Comparison of ENCODE assay signal across 10 cellular contexts in the genomic region with DNA sequence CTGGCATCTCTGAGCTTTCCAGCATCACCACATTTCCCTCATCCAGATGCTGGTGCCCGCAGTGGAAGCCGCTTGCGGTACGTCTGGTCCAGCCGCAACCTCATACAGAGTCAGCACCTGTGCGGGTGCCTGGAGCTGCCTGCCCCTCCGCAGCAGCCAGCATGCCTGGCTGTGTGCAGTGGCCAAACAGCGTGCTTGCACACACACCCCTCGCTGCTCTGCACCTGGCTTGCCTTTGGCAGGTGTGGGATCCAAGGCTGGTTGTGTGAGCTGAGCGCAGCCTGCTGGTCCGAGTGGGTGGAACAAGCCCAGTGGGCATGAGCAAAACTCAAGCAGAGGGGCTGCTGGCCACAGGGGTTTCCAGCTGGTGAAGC. TPM values are rescaled to one million over a fixed set of nuclear protein-coding genes. Genes with fewer than 3 reads are reported as not detected.
A peak's percentile ranks its signal among the peaks of the same experiment; 100 is the strongest.
DNase-seq lines count a peak whose midpoint lies in the region; ATAC-seq and TF ChIP-seq lines count a peak whose summit lies in the region.
"Had no signal": no experiment of that assay in that cellular context is flagged by ENCODE, and none has a peak within 500 bp of the region (broad histone marks: within the 10 kb centered on the region; RNA-seq: fewer than 3 reads in every experiment).

No MANE protein-coding gene starts in this region.

- H3K36me3 Mint-ChIP-seq in mesothelial cell of epicardium: no peaks in the 10 kb centered on the region
- H3K36me3 Mint-ChIP-seq: activated naive CD4-positive, alpha-beta T cell treated with anti-CD3 and anti-CD28 coated beads, Interleukin-2, amount 50 U/mL, for 72 hours; IgD-negative memory B cell had no signal

- H3K27me3 Mint-ChIP-seq in mesothelial cell of epicardium (ENCODE audit: low read depth): no peaks in the 10 kb centered on the region

- H3K36me3 ChIP-seq in right lobe of liver (no peaks in the 10 kb centered on the region), ascending aorta (no peaks in the 10 kb centered on the region)

- H3K27ac ChIP-seq in right lobe of liver (no peak overlapping the region), ascending aorta (no peak overlapping the region)

- H3K4me1 Mint-ChIP-seq in mesothelial cell of epicardium: peaks cover 4% of the 10 kb centered on the region

- H3K4me3 Mint-ChIP-seq in mesothelial cell of epicardium: no peak overlapping the region
- H3K4me3 Mint-ChIP-seq: IgD-negative memory B cell had no signal

- H3K9me3 ChIP-seq in right lobe of liver (no peaks in the 10 kb centered on the region), ascending aorta (no peaks in the 10 kb centered on the region)

- TF ChIP-seq CTCF in GM12864 (IDR thresholded peaks at IDR 0.05; ENCODE audit: low read depth, low read length, missing control alignments) (peak; percentile 25), WI38 (IDR thresholded peaks at IDR 0.05; ENCODE audit: low read depth, low read length) (0 out of 2 replicates have a peak, but pooled peaks have one; percentile 9), right lobe of liver (IDR thresholded peaks at IDR 0.05) (peak in 3 of 4 donors; percentile 20 to 53 (median 35)), mesothelial cell of epicardium (IDR thresholded peaks at IDR 0.05; ENCODE audit: unreplicated experiment) (no peak), ascending aorta (IDR thresholded peaks at IDR 0.05) (no peak)

- H3K4me1 ChIP-seq in right lobe of liver (peaks cover 0 to 13% (median 1%) of the 10 kb centered on the region in 4 donors), ascending aorta (peaks cover 0 to 2% of the 10 kb centered on the region in 2 donors)

- intact Hi-C loops in right lobe of liver (cut with DNase I) (loop anchor here in 1 of 2 donors (10.0 kb wide), 1 partner anchor 49 kb away; no protein-coding TSS in a partner anchor), ascending aorta (cut with DNase I) (loop anchor here (10.0 kb wide), 1 partner anchor 509 kb away; no protein-coding TSS in a partner anchor)

- no peaks in the 10 kb centered on the region for H3K27me3 ChIP-seq in right lobe of liver
- no peaks in the 10 kb centered on the region for H3K27me3 ChIP-seq in ascending aorta

- TF ChIP-seq POLR2A in right lobe of liver (IDR thresholded peaks at IDR 0.05): no peak

- no peak overlapping the region for H3K27ac Mint-ChIP-seq in mesothelial cell of epicardium
- H3K27ac Mint-ChIP-seq: activated naive CD4-positive, alpha-beta T cell treated with anti-CD3 and anti-CD28 coated beads, Interleukin-2, amount 50 U/mL, for 72 hours had no signal

- WGBS in right lobe of liver (ENCODE audit: insufficient coverage, low coverage, low lambda C conversion rate, missing lambda C conversion rate): 34% methylated on average over 4 of the region's 11 CpGs

- ATAC-seq in right lobe of liver: peak in 2 of 4 donors; percentile 8 to 39
- ATAC-seq: activated naive CD4-positive, alpha-beta T cell treated with anti-CD3 and anti-CD28 coated beads, Interleukin-2, amount 50 U/mL, for 72 hours had no signal

- no peaks in the 10 kb centered on the region for H3K9me3 Mint-ChIP-seq in mesothelial cell of epicardium
- H3K9me3 Mint-ChIP-seq: activated naive CD4-positive, alpha-beta T cell treated with anti-CD3 and anti-CD28 coated beads, Interleukin-2, amount 50 U/mL, for 72 hours; IgD-negative memory B cell had no signal

- no peak overlapping the region for H3K4me3 ChIP-seq in GM12864 (ENCODE audit: low read depth, low read length)
- no peak overlapping the region for H3K4me3 ChIP-seq in WI38 (ENCODE audit: low read depth, low read length)
- H3K4me3 ChIP-seq in right lobe of liver: no peak overlapping the region
- H3K4me3 ChIP-seq in ascending aorta: no peak overlapping the region

- DNase-seq in GM12864 (ENCODE audit: low read depth): no peak
- peak; percentile 98 for DNase-seq in NCI-H146 (lab: John Stamatoyannopoulos, UW)
- DNase-seq in right lobe of liver: peak in 1 of 3 donors; percentile 61
- DNase-seq in epidermal melanocyte (ENCODE audit: insufficient read length, low spot score): no peak
- DNase-seq in mesothelial cell of epicardium (ENCODE audit: low spot score in 2 of 2, unreplicated experiment in 2 of 2): no peak
- DNase-seq in GM03348 (ENCODE audit: low spot score): no peak
- no peak for DNase-seq in ascending aorta (ENCODE audit: low spot score in 2 of 2)

RNA-seq across cellular contexts. Expression of gene HINT3, which starts 3.1 kb away (rescaled TPM):
- total RNA-seq in right lobe of liver: 10 to 100 TPM in 5 of 6 experiments, 1 to 10 TPM in 1; 8.5 to 16.6 (median 14.3) TPM
- 16.3 to 17.5 TPM (median 17.2 TPM) in 3 replicates for total RNA-seq in mesothelial cell of epicardium
- 5.2 TPM for total RNA-seq in ascending aorta

RNA-seq across cellular contexts. Expression of gene TRMT11, which starts 32.9 kb away (rescaled TPM):
- total RNA-seq in right lobe of liver (10 to 100 TPM; 12.6 to 36.0 (median 25.3) TPM), mesothelial cell of epicardium (30.8 to 34.6 TPM (median 31.8 TPM) in 3 replicates), ascending aorta (44.6 TPM)

Comparison
In these comparisons a context has a peak if more than half of its experiments do, and no peak if none do; other contexts are left out.
1. CTCF ChIP-seq: peak in GM12864 (single experiment), WI38 (single experiment) and right lobe of liver (3 of 4); none in mesothelial cell of epicardium (single experiment) and ascending aorta (0 of 3).